In the genomic region with DNA sequence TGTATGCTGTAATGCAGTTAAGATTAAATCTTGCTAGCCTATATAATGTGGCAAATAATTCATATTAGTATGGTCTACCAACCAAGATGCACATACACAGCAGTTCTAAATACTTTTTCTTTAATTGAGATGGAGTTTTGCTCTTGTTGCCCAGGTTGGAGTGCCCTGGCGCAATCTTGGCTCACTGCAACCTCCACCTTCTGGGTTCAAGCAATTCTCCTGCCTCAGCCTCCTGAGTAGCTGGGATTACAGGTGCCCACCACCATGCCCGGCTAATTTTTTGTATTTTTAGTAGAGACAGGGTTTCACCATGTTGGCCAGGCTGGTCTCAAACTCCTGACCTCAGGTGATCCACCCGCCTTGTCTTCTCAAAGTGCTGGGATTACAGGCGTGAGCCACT, we compare ENCODE assay signal across 2 cellular contexts. TPM values are rescaled to one million over a fixed set of nuclear protein-coding genes. Genes with fewer than 3 reads are reported as not detected.
"Had no signal": no experiment of that assay in that cellular context is flagged by ENCODE, and none has a peak within 500 bp of the region (broad histone marks: within the 10 kb centered on the region; RNA-seq: fewer than 3 reads in every experiment).

No MANE protein-coding gene starts in this region.

RNA-seq across cellular contexts. Expression of gene DLG2, which starts 27.2 kb away (rescaled TPM):
- total RNA-seq: SK-MEL-5 had no signal

RNA-seq across cellular contexts. Expression of gene CCDC89, which starts 31.7 kb away (rescaled TPM):
- total RNA-seq: RPMI7951 had no signal
